ENCODE assay signal across 7 cellular contexts in genomic region chrY:12905520-12905887, GRCh38. TPM values are rescaled to one million over a fixed set of nuclear protein-coding genes. Genes with fewer than 3 reads are reported as not detected.
A peak's percentile ranks its signal among the peaks of the same experiment; 100 is the strongest.
DNase-seq lines count a peak whose midpoint lies in the region; FAIRE-seq and TF ChIP-seq lines count a peak whose summit lies in the region.

No MANE protein-coding gene starts in this region.

- H3K27me3 Mint-ChIP-seq in activated naive CD8-positive, alpha-beta T cell = no peaks in the 10 kb centered on the region
- H3K27me3 Mint-ChIP-seq in immature natural killer cell (ENCODE audit: low read depth in 3 of 3) = peaks cover 0 to 19% (median 0%) of the 10 kb centered on the region in 3 donors

- H3K4me3 Mint-ChIP-seq in activated naive CD8-positive, alpha-beta T cell = peak overlapping the region; percentile 99
- peak overlapping the region in 1 of 5 donors; percentile 98 for H3K4me3 Mint-ChIP-seq in immature natural killer cell

- FAIRE-seq in HTR-8/SVneo (lab: Jason Lieb, UNC) = no peak

- no peak for TF ChIP-seq POLR2A in lower leg skin (IDR thresholded peaks at IDR 0.05)

- no peaks in the 10 kb centered on the region for H3K9me3 ChIP-seq in thymus (ENCODE audit: control insufficient read depth)

- 2% methylated on average over 9 of the region's 19 CpGs; no CpG with 5 or more reads in 1 of the 2 donors for WGBS in lower leg skin, 2 donors
- under 1% methylated on average over 19 of the region's 19 CpGs for WGBS in thymus

- H3K36me3 Mint-ChIP-seq in activated naive CD8-positive, alpha-beta T cell = peaks cover 5% of the 10 kb centered on the region
- no peaks in the 10 kb centered on the region for H3K36me3 Mint-ChIP-seq in immature natural killer cell

- no peaks in the 10 kb centered on the region for H3K36me3 ChIP-seq in thymus (ENCODE audit: control insufficient read depth, insufficient read depth)

- peak overlapping the region; percentile 99 for H3K27ac Mint-ChIP-seq in activated naive CD8-positive, alpha-beta T cell
- H3K27ac Mint-ChIP-seq in immature natural killer cell = peak overlapping the region in 1 of 6 donors; percentile 100

- H3K4me3 ChIP-seq in lower leg skin (ENCODE audit: low read depth, poor library complexity, severe bottlenecking) (peak overlapping the region; percentile 45), thymus (ENCODE audit: low read length) (peak overlapping the region; percentile 73)

- no peaks in the 10 kb centered on the region for H3K27me3 ChIP-seq in thymus (ENCODE audit: control insufficient read depth, insufficient read depth)

- peak; percentile 65 for DNase-seq in H4 (ENCODE audit: low spot score)
- peak; percentile 54 for DNase-seq in NCI-H2196 treated with DMSO at 0.1 percent for 48 hours (lab: John Stamatoyannopoulos, UW; ENCODE audit: unreplicated experiment)
- peak in 1 of 2 donors; percentile 64 for DNase-seq in lower leg skin (ENCODE audit: low spot score in 2 of 2)
- no peak for DNase-seq in immature natural killer cell
- no peak for DNase-seq in HTR-8/SVneo (ENCODE audit: insufficient read length, low spot score)

- peaks cover 3% of the 10 kb centered on the region for H3K4me1 ChIP-seq in thymus (ENCODE audit: control insufficient read depth, insufficient read depth, low read length)

- no peak for TF ChIP-seq CTCF in lower leg skin (IDR thresholded peaks at IDR 0.05)

- intact Hi-C loops in lower leg skin (cut with DNase I; ENCODE audit: low total_unique reads) = no loop called here

- peak overlapping the region; percentile 98 for H3K27ac ChIP-seq in thymus (ENCODE audit: low read depth)

- H3K4me1 Mint-ChIP-seq in activated naive CD8-positive, alpha-beta T cell (ENCODE audit: low read depth) = peaks cover 26% of the 10 kb centered on the region
- no peaks in the 10 kb centered on the region for H3K4me1 Mint-ChIP-seq in immature natural killer cell

- no peaks in the 10 kb centered on the region for H3K9me3 Mint-ChIP-seq in activated naive CD8-positive, alpha-beta T cell (ENCODE audit: low read depth)
- H3K9me3 Mint-ChIP-seq in immature natural killer cell = no peaks in the 10 kb centered on the region

RNA-seq across cellular contexts. Expression of gene DDX3Y, which starts 0.8 kb away (rescaled TPM):
- 31.7 and 39.4 TPM in 2 replicates for total RNA-seq in H4 (2014; rRNA removed; shearing (Covaris generic))
- 10 to 100 TPM in 2 of 4 donors, under 1 TPM in 2; 0.08 to 46.3 (median 16.3) TPM for total RNA-seq in lower leg skin
- polyA plus RNA-seq in thymus (67.0 TPM), immature natural killer cell (under 1 TPM in 1 of 3 donors, not detected in 2; 0.16 TPM)

Comparison
In these comparisons a context has a peak if more than half of its experiments do, and no peak if none do; other contexts are left out.
1. DNase-seq: peak in H4 (single experiment) and NCI-H2196 treated with DMSO at 0.1 percent for 48 hours (single experiment); none in immature natural killer cell (0 of 3) and HTR-8/SVneo (single experiment).